Comparison of ENCODE assay signal across 11 cellular contexts in the genomic region with DNA sequence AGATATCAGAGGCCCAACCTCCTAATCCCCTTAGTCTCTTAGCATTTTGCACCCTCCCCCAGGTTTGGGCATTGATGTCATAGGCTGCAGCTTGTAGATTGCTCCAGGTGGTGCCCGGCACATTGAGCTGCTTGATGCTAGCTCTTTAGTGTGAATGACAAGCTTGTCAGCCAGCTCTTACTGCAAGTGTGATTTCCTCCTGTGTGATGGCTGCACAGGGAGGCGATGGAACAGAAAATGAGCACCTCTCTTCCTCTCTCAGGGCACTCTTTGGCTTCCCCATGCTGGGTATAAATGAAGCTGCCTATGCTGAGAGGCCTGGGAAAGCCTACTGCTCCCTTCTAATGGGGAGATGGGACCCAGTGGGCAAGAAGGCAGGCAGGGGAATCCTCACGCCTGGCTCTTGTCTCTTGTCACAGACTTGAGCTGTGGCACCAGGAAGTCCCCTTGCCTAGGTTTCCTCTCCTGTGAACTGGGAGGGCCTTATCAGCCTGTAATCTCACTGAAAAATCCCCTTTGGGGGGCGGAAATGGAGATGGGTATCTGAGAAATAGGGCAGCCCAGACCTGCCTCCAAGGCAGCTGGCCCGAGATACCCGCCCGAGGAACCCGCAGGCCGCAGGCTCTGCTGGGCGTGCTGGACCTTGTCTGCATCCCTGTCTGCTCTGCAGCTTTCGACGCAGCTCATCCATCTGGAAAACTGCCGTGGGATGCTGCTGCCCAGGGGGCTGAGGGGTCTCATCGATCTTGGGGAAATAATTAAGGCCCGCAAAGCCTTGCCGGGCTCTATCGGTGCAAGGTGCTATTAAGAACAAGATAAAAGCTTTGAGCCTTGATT.
A peak's percentile ranks its signal among the peaks of the same experiment; 100 is the strongest.
DNase-seq lines count a peak whose midpoint lies in the region; ATAC-seq and TF ChIP-seq lines count a peak whose summit lies in the region.
"Had no signal": no experiment of that assay in that cellular context is flagged by ENCODE, and none has a peak within 500 bp of the region (broad histone marks: within the 10 kb centered on the region; RNA-seq: fewer than 3 reads in every experiment).

No MANE protein-coding gene starts in this region.

- H3K4me1 Mint-ChIP-seq in activated B cell treated with CpG ODN at 0.5 μM for 24 hours: peaks cover 77% of the 10 kb centered on the region
- H3K4me1 Mint-ChIP-seq in activated naive CD8-positive, alpha-beta T cell (ENCODE audit: low read depth): peaks cover 51% of the 10 kb centered on the region

- H3K27me3 Mint-ChIP-seq in activated B cell treated with CpG ODN at 0.5 μM for 24 hours: no peaks in the 10 kb centered on the region
- H3K27me3 Mint-ChIP-seq in activated naive CD8-positive, alpha-beta T cell: no peaks in the 10 kb centered on the region

- intact Hi-C loops in activated B cell treated with CpG ODN at 0.5 μM for 24 hours (cut with micrococcal nuclease) (no loop called here), cardiac septum (cut with DNase I) (no loop called here)

- CTCF ChIA-PET in activated B cell treated with CpG ODN at 0.5 μM for 24 hours (lab: Charles Lee): interaction anchor here (1.0 kb wide), 1 partner anchor 9 kb away, joined by 3 read pairs; no protein-coding TSS in a partner anchor

- H3K27ac Mint-ChIP-seq in activated B cell treated with CpG ODN at 0.5 μM for 24 hours: peak overlapping the region; percentile 73
- peak overlapping the region; percentile 76 for H3K27ac Mint-ChIP-seq in activated naive CD8-positive, alpha-beta T cell

- H3K4me3 Mint-ChIP-seq in activated B cell treated with CpG ODN at 0.5 μM for 24 hours: peak overlapping the region; percentile 58
- H3K4me3 Mint-ChIP-seq in activated naive CD8-positive, alpha-beta T cell: peak overlapping the region; percentile 61

- ATAC-seq in GM21423 (IDR thresholded peaks at IDR 0.05; ENCODE audit: unreplicated experiment): peak; percentile 37
- peak; percentile 76 for ATAC-seq in activated B cell treated with CpG ODN at 0.5 μM for 24 hours (ENCODE audit: low read depth)
- ATAC-seq: heart right ventricle, psoas muscle had no signal

- DNase-seq in activated B cell treated with CpG ODN at 0.5 μM for 24 hours (no peak), cardiac septum (ENCODE audit: low spot score) (no peak), NCI-H2081 treated with DMSO at 0.1 percent for 48 hours (lab: John Stamatoyannopoulos, UW) (no peak), AG08396 (ENCODE audit: low spot score) (no peak), inferior parietal cortex (ENCODE audit: extremely low spot score) (no peak)
- peak; percentile 13 to 19 for DNase-seq in stimulated activated CD8-positive, alpha-beta memory T cell treated with anti-CD3 and anti-CD28 coated beads, Interleukin-4, amount 100 ng/mL, for 4 hours (ENCODE audit: low read depth in 2 of 2, low spot score in 1 of 2)
- DNase-seq: heart right ventricle, NCI-H526 treated with DMSO at 0.1 percent for 48 hours, psoas muscle had no signal

- POLR2A ChIA-PET in activated B cell treated with CpG ODN at 0.5 μM for 24 hours (lab: Charles Lee): interaction anchor here (0.7 to 1.3 kb wide), 5 partner anchors 23 to 296 kb away, joined by 3 to 4 read pairs (median 3); partner anchors contain the start of gene DARS1

- H3K9me3 Mint-ChIP-seq in activated B cell treated with CpG ODN at 0.5 μM for 24 hours: no peaks in the 10 kb centered on the region
- H3K9me3 Mint-ChIP-seq in activated naive CD8-positive, alpha-beta T cell (ENCODE audit: low read depth): no peaks in the 10 kb centered on the region

- TF ChIP-seq CTCF in activated B cell treated with CpG ODN at 0.5 μM for 24 hours (IDR thresholded peaks at IDR 0.05): no peak

- no peaks in the 10 kb centered on the region for H3K36me3 Mint-ChIP-seq in activated B cell treated with CpG ODN at 0.5 μM for 24 hours (ENCODE audit: low read depth)
- no peaks in the 10 kb centered on the region for H3K36me3 Mint-ChIP-seq in activated naive CD8-positive, alpha-beta T cell

Comparison
In these comparisons a context has a peak if more than half of its experiments do, and no peak if none do; other contexts are left out.
1. DNase-seq: peak in stimulated activated CD8-positive, alpha-beta memory T cell treated with anti-CD3 and anti-CD28 coated beads, Interleukin-4, amount 100 ng/mL, for 4 hours (2 of 2); none in activated B cell treated with CpG ODN at 0.5 μM for 24 hours (single experiment), cardiac septum (single experiment), NCI-H2081 treated with DMSO at 0.1 percent for 48 hours (single experiment), AG08396 (single experiment) and inferior parietal cortex (single experiment).